Comparison of ENCODE assay signal across 15 cellular contexts in the genomic region with DNA sequence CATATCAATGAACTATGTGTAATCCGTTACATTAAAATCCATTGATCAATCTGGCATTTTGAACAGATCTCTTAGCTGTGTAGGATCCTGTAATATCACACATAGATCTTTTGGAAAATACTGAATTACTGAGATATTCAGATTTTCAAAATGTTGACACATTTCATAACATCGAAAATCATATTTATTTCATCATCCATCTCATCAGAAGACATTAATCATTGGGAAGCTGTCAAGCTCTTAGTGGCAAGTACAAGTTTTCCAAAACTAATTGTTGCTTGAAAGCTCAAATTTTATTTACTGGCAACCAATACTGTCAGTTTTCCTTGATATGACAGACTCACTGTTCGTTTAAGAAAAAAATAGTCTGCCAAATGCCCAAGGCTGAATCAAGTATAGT. TPM values are rescaled to one million over a fixed set of nuclear protein-coding genes. Genes with fewer than 3 reads are reported as not detected.
"Had no signal": no experiment of that assay in that cellular context is flagged by ENCODE, and none has a peak within 500 bp of the region (broad histone marks: within the 10 kb centered on the region; RNA-seq: fewer than 3 reads in every experiment).

No MANE protein-coding gene starts in this region.

- H3K9me3 ChIP-seq: colonic mucosa, ovary, right atrium auricular region, stomach had no signal

- DNase-seq: colonic mucosa; dermis blood vessel endothelial cell; head of caudate nucleus; kidney glomerular epithelial cell; naive thymus-derived CD4-positive, alpha-beta T cell; nucleus accumbens; ovary; small intestine; stimulated activated CD4-positive, alpha-beta T cell treated with anti-CD3 and anti-CD28 coated beads, Interleukin-12 subunit alpha, Interleukin-12 subunit beta, amount 100 ng/mL, for 4 hours; stimulated activated naive CD4-positive, alpha-beta T cell; stomach; substantia nigra had no signal

- H3K27ac Mint-ChIP-seq: naive thymus-derived CD4-positive, alpha-beta T cell; type B pancreatic cell had no signal

- H2AFZ ChIP-seq: hepatocyte had no signal

- H3K27me3 ChIP-seq: colonic mucosa, hepatocyte, ovary, right atrium auricular region had no signal

- H3K9me3 Mint-ChIP-seq: naive thymus-derived CD4-positive, alpha-beta T cell; type B pancreatic cell had no signal

- H3K27ac ChIP-seq: colonic mucosa, hepatocyte, ovary, right atrium auricular region, stomach had no signal

- H3K4me1 ChIP-seq: colonic mucosa, right atrium auricular region, stomach had no signal

- H3K36me3 Mint-ChIP-seq: naive thymus-derived CD4-positive, alpha-beta T cell; type B pancreatic cell had no signal

- H3K4me3 ChIP-seq: colonic mucosa, hepatocyte, ovary, right atrium auricular region, stomach had no signal

- ATAC-seq: naive thymus-derived CD4-positive, alpha-beta T cell had no signal

- H3K4me2 ChIP-seq: hepatocyte had no signal

- H3K4me1 Mint-ChIP-seq: naive thymus-derived CD4-positive, alpha-beta T cell had no signal

- H3K4me3 Mint-ChIP-seq: naive thymus-derived CD4-positive, alpha-beta T cell; type B pancreatic cell had no signal

- H3K36me3 ChIP-seq: colonic mucosa, ovary, right atrium auricular region, stomach had no signal

RNA-seq across cellular contexts. Expression of a gene that starts 8.5 kb away (rescaled TPM):
- polyA plus RNA-seq: naive thymus-derived CD4-positive, alpha-beta T cell had no signal

RNA-seq across cellular contexts. Expression of a gene that starts 14.3 kb away (rescaled TPM):
- polyA plus RNA-seq: naive thymus-derived CD4-positive, alpha-beta T cell had no signal
